Comparison of ENCODE assay signal across 1 cellular context in the genomic region with DNA sequence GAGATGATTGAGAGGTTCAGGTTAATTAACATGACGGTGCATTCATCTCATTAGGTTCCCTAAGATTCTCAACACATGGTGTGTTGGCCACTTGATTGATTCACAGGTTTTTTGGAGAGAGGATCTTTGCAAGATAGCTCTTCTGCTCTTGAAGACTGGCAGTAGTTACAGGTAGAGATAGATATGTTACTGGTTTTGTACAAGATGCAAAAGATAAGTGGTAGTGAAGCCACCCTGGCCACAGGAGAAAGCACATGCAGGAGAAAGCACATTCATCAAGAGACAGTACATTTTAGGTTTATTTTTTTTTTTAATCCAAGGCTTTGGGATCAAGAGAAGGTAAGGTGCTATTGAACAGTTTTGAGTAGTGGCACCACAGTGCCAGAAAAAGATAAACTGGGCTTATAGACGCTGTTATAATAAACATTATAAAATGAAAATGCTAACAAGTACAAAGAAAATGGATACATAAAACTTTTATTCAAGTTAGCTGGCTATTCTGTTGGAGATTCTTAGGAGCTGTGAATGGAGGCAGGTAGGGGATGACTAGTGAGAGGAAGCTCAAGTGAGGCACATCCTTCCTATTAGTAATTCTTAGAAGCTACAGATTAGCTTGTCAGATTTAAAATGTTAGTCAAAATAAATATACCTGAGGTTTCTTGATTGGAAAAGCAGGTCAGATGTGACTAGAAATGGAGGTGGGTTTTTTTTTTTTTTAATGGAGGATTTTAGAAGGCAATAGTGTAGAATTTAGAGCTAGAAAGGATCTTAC.
TF ChIP-seq lines count a peak whose summit lies in the region.

No MANE protein-coding gene starts in this region.

TF ChIP-seq in GM12878, 131 proteins besides CTCF, POLR2A, EP300 and RAD21:
- TF ChIP-seq, protein P1, sequence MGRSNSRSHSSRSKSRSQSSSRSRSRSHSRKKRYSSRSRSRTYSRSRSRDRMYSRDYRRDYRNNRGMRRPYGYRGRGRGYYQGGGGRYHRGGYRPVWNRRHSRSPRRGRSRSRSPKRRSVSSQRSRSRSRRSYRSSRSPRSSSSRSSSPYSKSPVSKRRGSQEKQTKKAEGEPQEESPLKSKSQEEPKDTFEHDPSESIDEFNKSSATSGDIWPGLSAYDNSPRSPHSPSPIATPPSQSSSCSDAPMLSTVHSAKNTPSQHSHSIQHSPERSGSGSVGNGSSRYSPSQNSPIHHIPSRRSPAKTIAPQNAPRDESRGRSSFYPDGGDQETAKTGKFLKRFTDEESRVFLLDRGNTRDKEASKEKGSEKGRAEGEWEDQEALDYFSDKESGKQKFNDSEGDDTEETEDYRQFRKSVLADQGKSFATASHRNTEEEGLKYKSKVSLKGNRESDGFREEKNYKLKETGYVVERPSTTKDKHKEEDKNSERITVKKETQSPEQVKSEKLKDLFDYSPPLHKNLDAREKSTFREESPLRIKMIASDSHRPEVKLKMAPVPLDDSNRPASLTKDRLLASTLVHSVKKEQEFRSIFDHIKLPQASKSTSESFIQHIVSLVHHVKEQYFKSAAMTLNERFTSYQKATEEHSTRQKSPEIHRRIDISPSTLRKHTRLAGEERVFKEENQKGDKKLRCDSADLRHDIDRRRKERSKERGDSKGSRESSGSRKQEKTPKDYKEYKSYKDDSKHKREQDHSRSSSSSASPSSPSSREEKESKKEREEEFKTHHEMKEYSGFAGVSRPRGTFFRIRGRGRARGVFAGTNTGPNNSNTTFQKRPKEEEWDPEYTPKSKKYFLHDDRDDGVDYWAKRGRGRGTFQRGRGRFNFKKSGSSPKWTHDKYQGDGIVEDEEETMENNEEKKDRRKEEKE (IDR thresholded peaks at IDR 0.05): no peak
- TF ChIP-seq, protein P2, sequence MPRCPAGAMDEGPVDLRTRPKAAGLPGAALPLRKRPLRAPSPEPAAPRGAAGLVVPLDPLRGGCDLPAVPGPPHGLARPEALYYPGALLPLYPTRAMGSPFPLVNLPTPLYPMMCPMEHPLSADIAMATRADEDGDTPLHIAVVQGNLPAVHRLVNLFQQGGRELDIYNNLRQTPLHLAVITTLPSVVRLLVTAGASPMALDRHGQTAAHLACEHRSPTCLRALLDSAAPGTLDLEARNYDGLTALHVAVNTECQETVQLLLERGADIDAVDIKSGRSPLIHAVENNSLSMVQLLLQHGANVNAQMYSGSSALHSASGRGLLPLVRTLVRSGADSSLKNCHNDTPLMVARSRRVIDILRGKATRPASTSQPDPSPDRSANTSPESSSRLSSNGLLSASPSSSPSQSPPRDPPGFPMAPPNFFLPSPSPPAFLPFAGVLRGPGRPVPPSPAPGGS (IDR thresholded peaks at IDR 0.05; ENCODE audit: borderline replicate concordance, insufficient read depth, low read depth, low read length, poor library complexity, severe bottlenecking): no peak
- no peak for TF ChIP-seq WRNIP1 (IDR thresholded peaks at IDR 0.05; ENCODE audit: borderline replicate concordance, low read depth, low read length)
- TF ChIP-seq BACH1 (IDR thresholded peaks at IDR 0.05; ENCODE audit: borderline replicate concordance): no peak
- no peak for TF ChIP-seq EZH2 (IDR thresholded peaks at IDR 0.05; ENCODE audit: borderline replicate concordance, control insufficient read depth, low read depth, low read length)
- TF ChIP-seq, protein P3, sequence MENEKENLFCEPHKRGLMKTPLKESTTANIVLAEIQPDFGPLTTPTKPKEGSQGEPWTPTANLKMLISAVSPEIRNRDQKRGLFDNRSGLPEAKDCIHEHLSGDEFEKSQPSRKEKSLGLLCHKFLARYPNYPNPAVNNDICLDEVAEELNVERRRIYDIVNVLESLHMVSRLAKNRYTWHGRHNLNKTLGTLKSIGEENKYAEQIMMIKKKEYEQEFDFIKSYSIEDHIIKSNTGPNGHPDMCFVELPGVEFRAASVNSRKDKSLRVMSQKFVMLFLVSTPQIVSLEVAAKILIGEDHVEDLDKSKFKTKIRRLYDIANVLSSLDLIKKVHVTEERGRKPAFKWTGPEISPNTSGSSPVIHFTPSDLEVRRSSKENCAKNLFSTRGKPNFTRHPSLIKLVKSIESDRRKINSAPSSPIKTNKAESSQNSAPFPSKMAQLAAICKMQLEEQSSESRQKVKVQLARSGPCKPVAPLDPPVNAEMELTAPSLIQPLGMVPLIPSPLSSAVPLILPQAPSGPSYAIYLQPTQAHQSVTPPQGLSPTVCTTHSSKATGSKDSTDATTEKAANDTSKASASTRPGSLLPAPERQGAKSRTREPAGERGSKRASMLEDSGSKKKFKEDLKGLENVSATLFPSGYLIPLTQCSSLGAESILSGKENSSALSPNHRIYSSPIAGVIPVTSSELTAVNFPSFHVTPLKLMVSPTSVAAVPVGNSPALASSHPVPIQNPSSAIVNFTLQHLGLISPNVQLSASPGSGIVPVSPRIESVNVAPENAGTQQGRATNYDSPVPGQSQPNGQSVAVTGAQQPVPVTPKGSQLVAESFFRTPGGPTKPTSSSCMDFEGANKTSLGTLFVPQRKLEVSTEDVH (IDR thresholded peaks at IDR 0.05; ENCODE audit: low read depth, partially characterized antibody): no peak
- no peak for TF ChIP-seq MTA3 (IDR thresholded peaks at IDR 0.05; ENCODE audit: borderline replicate concordance, low read length)
